Comparison of ENCODE assay signal across 1 cellular context in the genomic region with DNA sequence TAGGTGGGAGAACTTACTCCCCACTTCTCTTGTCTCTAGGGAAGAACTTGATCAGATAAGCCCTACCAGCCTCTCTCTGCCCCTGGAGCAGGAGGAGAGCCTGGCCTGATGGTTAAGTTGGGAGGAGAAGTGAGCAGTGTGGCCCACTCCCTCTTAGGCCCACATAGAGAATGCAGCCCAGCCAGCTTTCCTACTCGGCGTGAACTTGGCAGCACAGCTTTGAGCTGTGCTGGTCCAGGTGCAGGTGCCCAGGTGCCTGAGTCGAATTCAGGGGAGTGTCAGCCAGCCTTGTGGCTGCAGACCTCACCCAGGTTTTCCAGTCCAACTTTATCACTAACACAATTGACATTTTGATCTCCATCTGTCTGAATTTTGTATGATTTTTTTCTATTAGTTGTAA.
TF ChIP-seq lines count a peak whose summit lies in the region.

No MANE protein-coding gene starts in this region.

TF ChIP-seq in GM23338, 12 proteins besides CTCF, POLR2A, EP300 and RAD21 (continued from another document):
- TF ChIP-seq, protein P1, sequence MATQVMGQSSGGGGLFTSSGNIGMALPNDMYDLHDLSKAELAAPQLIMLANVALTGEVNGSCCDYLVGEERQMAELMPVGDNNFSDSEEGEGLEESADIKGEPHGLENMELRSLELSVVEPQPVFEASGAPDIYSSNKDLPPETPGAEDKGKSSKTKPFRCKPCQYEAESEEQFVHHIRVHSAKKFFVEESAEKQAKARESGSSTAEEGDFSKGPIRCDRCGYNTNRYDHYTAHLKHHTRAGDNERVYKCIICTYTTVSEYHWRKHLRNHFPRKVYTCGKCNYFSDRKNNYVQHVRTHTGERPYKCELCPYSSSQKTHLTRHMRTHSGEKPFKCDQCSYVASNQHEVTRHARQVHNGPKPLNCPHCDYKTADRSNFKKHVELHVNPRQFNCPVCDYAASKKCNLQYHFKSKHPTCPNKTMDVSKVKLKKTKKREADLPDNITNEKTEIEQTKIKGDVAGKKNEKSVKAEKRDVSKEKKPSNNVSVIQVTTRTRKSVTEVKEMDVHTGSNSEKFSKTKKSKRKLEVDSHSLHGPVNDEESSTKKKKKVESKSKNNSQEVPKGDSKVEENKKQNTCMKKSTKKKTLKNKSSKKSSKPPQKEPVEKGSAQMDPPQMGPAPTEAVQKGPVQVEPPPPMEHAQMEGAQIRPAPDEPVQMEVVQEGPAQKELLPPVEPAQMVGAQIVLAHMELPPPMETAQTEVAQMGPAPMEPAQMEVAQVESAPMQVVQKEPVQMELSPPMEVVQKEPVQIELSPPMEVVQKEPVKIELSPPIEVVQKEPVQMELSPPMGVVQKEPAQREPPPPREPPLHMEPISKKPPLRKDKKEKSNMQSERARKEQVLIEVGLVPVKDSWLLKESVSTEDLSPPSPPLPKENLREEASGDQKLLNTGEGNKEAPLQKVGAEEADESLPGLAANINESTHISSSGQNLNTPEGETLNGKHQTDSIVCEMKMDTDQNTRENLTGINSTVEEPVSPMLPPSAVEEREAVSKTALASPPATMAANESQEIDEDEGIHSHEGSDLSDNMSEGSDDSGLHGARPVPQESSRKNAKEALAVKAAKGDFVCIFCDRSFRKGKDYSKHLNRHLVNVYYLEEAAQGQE (IDR thresholded peaks at IDR 0.05; ENCODE audit: unreplicated experiment), result no peak
- TF ChIP-seq CREB1 (CRISPR knock-in tag; IDR thresholded peaks at IDR 0.05; ENCODE audit: low read depth), result no peak
- TF ChIP-seq JUNB (IDR thresholded peaks at IDR 0.05; ENCODE audit: unreplicated experiment), result no peak
